In the genomic region with DNA sequence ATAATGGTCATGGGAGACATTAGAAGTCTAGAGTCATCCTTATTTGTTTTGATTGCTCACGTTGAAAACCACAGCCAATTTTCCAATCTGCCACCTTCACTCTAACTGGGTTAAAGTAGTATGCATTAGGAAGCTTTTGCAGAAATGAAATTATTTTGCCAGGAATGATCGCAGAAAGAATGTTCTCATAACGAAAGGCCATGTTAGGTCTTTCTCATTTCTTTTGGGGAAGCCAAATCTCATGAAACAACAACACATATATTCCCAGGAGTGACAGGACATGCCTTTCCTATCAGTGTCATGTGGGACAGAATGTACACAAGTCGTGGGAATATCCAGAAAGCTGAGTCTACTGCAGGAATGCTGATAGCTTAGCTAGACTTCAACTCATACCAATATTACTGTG, we compare ENCODE assay signal across 28 cellular contexts.
DNase-seq lines count a peak whose midpoint lies in the region; ATAC-seq, FAIRE-seq and TF ChIP-seq lines count a peak whose summit lies in the region.
"Had no signal": no experiment of that assay in that cellular context is flagged by ENCODE, and none has a peak within 500 bp of the region (broad histone marks: within the 10 kb centered on the region; RNA-seq: fewer than 3 reads in every experiment).

No MANE protein-coding gene starts in this region.

- intact Hi-C loops in pancreas (cut with DNase I): no loop called here

- no peak overlapping the region; the same call in 1 of the 2 replicates for H3K27ac ChIP-seq in HUES6 (ENCODE audit: low read depth, low read length)
- peak overlapping the region in 3 of 4 donors; percentile 11 to 40 (median 31) for H3K27ac ChIP-seq in pancreas
- H3K27ac ChIP-seq in Peyer's patch: no peak overlapping the region
- H3K27ac ChIP-seq: GM23248, KMS-11, skin epidermis had no signal

- H3K9me3 ChIP-seq in HUES6 (ENCODE audit: control insufficient read depth, insufficient read depth, low read depth, low read length): no peaks in the 10 kb centered on the region
- H3K9me3 ChIP-seq in pancreas: no peaks in the 10 kb centered on the region
- H3K9me3 ChIP-seq in Peyer's patch: no peaks in the 10 kb centered on the region
- H3K9me3 ChIP-seq: SK-N-SH had no signal

- FAIRE-seq in pancreas (lab: Jason Lieb, UNC): no peak
- FAIRE-seq: keratinocyte had no signal

- H3K27me3 ChIP-seq in HUES6 (ENCODE audit: control insufficient read depth, insufficient read depth, low read length) (no peaks in the 10 kb centered on the region), pancreas (no peaks in the 10 kb centered on the region), Peyer's patch (no peaks in the 10 kb centered on the region)

- TF ChIP-seq CTCF in cardiac fibroblast (IDR thresholded peaks at IDR 0.05; ENCODE audit: low read depth, low read length) (no peak), pancreas (IDR thresholded peaks at IDR 0.05) (no peak), Peyer's patch (IDR thresholded peaks at IDR 0.05) (no peak)

- peaks cover 30% of the 10 kb centered on the region for H3K4me1 ChIP-seq in HUES6 (ENCODE audit: control insufficient read depth, insufficient read depth, low read length)
- H3K4me1 ChIP-seq in pancreas: peaks cover 35 to 45% (median 39%) of the 10 kb centered on the region in 3 donors
- H3K4me1 ChIP-seq in Peyer's patch: peaks cover 0 to 25% (median 0%) of the 10 kb centered on the region in 4 donors

- no peak for TF ChIP-seq POLR2A in Peyer's patch (IDR thresholded peaks at IDR 0.05)

- peak overlapping the region; percentile 12 for H3K9ac ChIP-seq in HUES6 (ENCODE audit: low read length)
- H3K9ac ChIP-seq: GM23248, KMS-11, SK-N-SH had no signal

- H3K36me3 ChIP-seq in HUES6 (ENCODE audit: control insufficient read depth, insufficient read depth, low read length) (no peaks in the 10 kb centered on the region), pancreas (no peaks in the 10 kb centered on the region), Peyer's patch (no peaks in the 10 kb centered on the region)

- peak; percentile 85 to 86 for DNase-seq in cardiac fibroblast (ENCODE audit: low read depth in 2 of 2)
- peak; percentile 51 for DNase-seq in hepatic stellate cell (ENCODE audit: low spot score)
- DNase-seq in pancreas: no peak
- no peak for DNase-seq in GM19238 (ENCODE audit: insufficient read length, low spot score)
- no peak for DNase-seq in NCI-H2171 (lab: John Stamatoyannopoulos, UW)
- DNase-seq in Peyer's patch: no peak
- DNase-seq: activated CD4-positive, CD25-positive, alpha-beta regulatory T cell; activated CD8-positive, alpha-beta T cell treated with anti-CD3 and anti-CD28 coated beads for 36 hours; activated T-cell treated with anti-CD3 and anti-CD28 coated beads, Interleukin-2, amount 50 U/mL, for 1 hour; amniotic stem cell; CD8-positive, alpha-beta T cell; DMS79; effector memory CD8-positive, alpha-beta T cell; GM23248; hypothalamus; midbrain; NCI-H1048; NCI-H2029; NCI-H345; SK-N-SH; stimulated activated CD4-positive, alpha-beta T cell treated with anti-CD3 and anti-CD28 coated beads, Interleukin-4, amount 100 ng/mL, for 1 hour; stimulated activated naive CD8-positive, alpha-beta T cell treated with anti-CD3 and anti-CD28 coated beads, Interleukin-15, amount 100 ng/mL, for 72 hours had no signal

- 15 to 19% methylated on average over 4 of the region's 4 CpGs for WGBS in pancreas, 2 donors

- ATAC-seq in pancreas (peak in 2 of 4 donors; percentile 17 to 31), HG03571 (IDR thresholded peaks at IDR 0.05; ENCODE audit: unreplicated experiment) (no peak)
- ATAC-seq: activated CD8-positive, alpha-beta T cell treated with anti-CD3 and anti-CD28 coated beads for 36 hours; CD8-positive, alpha-beta T cell; effector memory CD8-positive, alpha-beta T cell; natural killer cell treated with Interleukin-12 subunit alpha and Interleukin-12 subunit beta and Interleukin-15 and Interleukin-18, amount 100 ng/mL, for 72 hours; stimulated activated naive CD8-positive, alpha-beta T cell treated with anti-CD3 and anti-CD28 coated beads, Interleukin-15, amount 100 ng/mL, for 72 hours had no signal

- H3K4me3 ChIP-seq in HUES6 (ENCODE audit: low read depth, low read length) (no peak overlapping the region), cardiac fibroblast (replicated peaks in 1 of 2; ENCODE audit: low read depth in 2 of 2, low read length in 2 of 2) (no peak overlapping the region), pancreas (no peak overlapping the region), Peyer's patch (no peak overlapping the region)
- H3K4me3 ChIP-seq: GM23248, skin epidermis had no signal

Comparison
In these comparisons a context has a peak if more than half of its experiments do, and no peak if none do; other contexts are left out.
1. H3K27ac ChIP-seq: peak in pancreas (3 of 4); none in HUES6 (single experiment) and Peyer's patch (0 of 4).
2. DNase-seq: peak in cardiac fibroblast (2 of 2) and hepatic stellate cell (single experiment); none in pancreas (0 of 6), GM19238 (single experiment), NCI-H2171 (single experiment) and Peyer's patch (0 of 3).